Comparison of ENCODE assay signal across 19 cellular contexts in genomic region chr13:113882716-113883115, GRCh38. TPM values are rescaled to one million over a fixed set of nuclear protein-coding genes. Genes with fewer than 3 reads are reported as not detected.
A peak's percentile ranks its signal among the peaks of the same experiment; 100 is the strongest.
DNase-seq lines count a peak whose midpoint lies in the region; ATAC-seq and TF ChIP-seq lines count a peak whose summit lies in the region.
"Had no signal": no experiment of that assay in that cellular context is flagged by ENCODE, and none has a peak within 500 bp of the region (broad histone marks: within the 10 kb centered on the region; RNA-seq: fewer than 3 reads in every experiment).

No MANE protein-coding gene starts in this region.

- intact Hi-C loops in heart right ventricle (cut with DNase I) = loop anchor here in 1 of 10 donors (1.0 kb wide), 2 partner anchors 45 to 65 kb away; no protein-coding TSS in a partner anchor
- intact Hi-C loops in left ventricle myocardium superior (cut with micrococcal nuclease) = no loop called here
- intact Hi-C loops in lower lobe of right lung (cut with DNase I) = no loop called here
- intact Hi-C loops in spleen (cut with DNase I; ENCODE audit: low total_unique reads) = no loop called here

- no peak for TF ChIP-seq CTCF in heart right ventricle (IDR thresholded peaks at IDR 0.05)
- no peak for TF ChIP-seq CTCF in lower lobe of right lung (IDR thresholded peaks at IDR 0.05)
- no peak for TF ChIP-seq CTCF in spleen (IDR thresholded peaks at IDR 0.05 in 8 of 11, conservative IDR thresholded peaks at IDR 0.05 in 3 of 11)
- no peak for TF ChIP-seq CTCF in foreskin keratinocyte (conservative IDR thresholded peaks at IDR 0.05)
- TF ChIP-seq CTCF in GM13976 (IDR thresholded peaks at IDR 0.05; ENCODE audit: borderline replicate concordance, control extremely low read depth, extremely low read depth, insufficient read depth, missing control alignments) = no peak

- in situ Hi-C loops in GM13976 (cut with MboI; ENCODE audit: low sequenced_read_pairs, unreplicated experiment) = no loop called here

- no peak overlapping the region for H3K27ac Mint-ChIP-seq in activated T-cell treated with anti-CD3 and anti-CD28 coated beads, Interleukin-2, amount 50 U/mL, for 72 hours
- H3K27ac Mint-ChIP-seq: activated CD4-positive, alpha-beta T cell treated with anti-CD3 and anti-CD28 coated beads, Interleukin-2, amount 10 ng/mL, durations not matched to agents 24 days and 14 days had no signal

- H3K27me3 Mint-ChIP-seq in activated T-cell treated with anti-CD3 and anti-CD28 coated beads, Interleukin-2, amount 50 U/mL, for 72 hours (ENCODE audit: low read depth) = no peaks in the 10 kb centered on the region

- no peaks in the 10 kb centered on the region for H3K36me3 Mint-ChIP-seq in activated T-cell treated with anti-CD3 and anti-CD28 coated beads, Interleukin-2, amount 50 U/mL, for 72 hours (ENCODE audit: insufficient read depth in 2 of 2)
- H3K36me3 Mint-ChIP-seq: natural killer cell treated with Interleukin-12 subunit alpha and Interleukin-12 subunit beta and Interleukin-15 and Interleukin-18, amount 100 ng/mL, for 72 hours had no signal

- peak overlapping the region in 3 of 10 donors; percentile 1 to 23 (median 17) for H3K4me3 ChIP-seq in heart right ventricle
- no peak overlapping the region for H3K4me3 ChIP-seq in lower lobe of right lung
- no peak overlapping the region for H3K4me3 ChIP-seq in spleen

- H3K4me1 Mint-ChIP-seq in activated T-cell treated with anti-CD3 and anti-CD28 coated beads, Interleukin-2, amount 50 U/mL, for 72 hours (ENCODE audit: low read depth) = peaks cover 18% of the 10 kb centered on the region

- H3K4me1 ChIP-seq in heart right ventricle = peaks cover 12 to 68% (median 43%) of the 10 kb centered on the region in 9 donors
- peaks cover 39% of the 10 kb centered on the region for H3K4me1 ChIP-seq in lower lobe of right lung
- peaks cover 0 to 25% (median 9%) of the 10 kb centered on the region in 6 donors for H3K4me1 ChIP-seq in spleen
- peaks cover 6% of the 10 kb centered on the region for H3K4me1 ChIP-seq in foreskin keratinocyte

- WGBS in heart right ventricle, 2 donors = 61 to 64% methylated on average over 20 of the region's 20 CpGs
- 78 to 85% (median 80%) methylated on average over 20 of the region's 20 CpGs for WGBS in spleen, 5 donors

- no peak overlapping the region for H3K4me3 Mint-ChIP-seq in activated T-cell treated with anti-CD3 and anti-CD28 coated beads, Interleukin-2, amount 50 U/mL, for 72 hours
- H3K4me3 Mint-ChIP-seq: activated CD4-positive, alpha-beta T cell treated with anti-CD3 and anti-CD28 coated beads, Interleukin-2, amount 10 ng/mL, durations not matched to agents 24 days and 14 days; natural killer cell treated with Interleukin-12 subunit alpha and Interleukin-12 subunit beta and Interleukin-15 and Interleukin-18, amount 100 ng/mL, for 72 hours had no signal

- peak overlapping the region; percentile 36 to 94 (median 80) for H3K27ac ChIP-seq in heart right ventricle
- peak overlapping the region; percentile 76 for H3K27ac ChIP-seq in lower lobe of right lung
- H3K27ac ChIP-seq in spleen = peak overlapping the region in 5 of 8 donors; percentile 29 to 76 (median 60)
- no peak overlapping the region for H3K27ac ChIP-seq in foreskin keratinocyte

- DNase-seq in heart right ventricle = no peak
- no peak for DNase-seq in left ventricle myocardium superior
- no peak for DNase-seq in lower lobe of right lung
- no peak for DNase-seq in spleen
- DNase-seq in foreskin keratinocyte = no peak
- no peak for DNase-seq in activated T-cell treated with anti-CD3 and anti-CD28 coated beads, Interleukin-2, amount 50 U/mL, for 72 hours
- no peak for DNase-seq in GM13976 (ENCODE audit: low spot score)
- DNase-seq: ACHN; activated CD4-positive, alpha-beta T cell treated with anti-CD3 and anti-CD28 coated beads, Interleukin-2, amount 10 ng/mL, durations not matched to agents 24 days and 14 days; activated naive CD4-positive, alpha-beta T cell; DMS153; GF-D8; NCI-H1436 treated with DMSO at 0.1 percent for 48 hours; NCI-H2171; NCI-H526; retina; trophoblast cell had no signal

- H3K9me3 ChIP-seq in heart right ventricle (no peaks in the 10 kb centered on the region), lower lobe of right lung (no peaks in the 10 kb centered on the region), spleen (no peaks in the 10 kb centered on the region)

- no peaks in the 10 kb centered on the region for H3K27me3 ChIP-seq in heart right ventricle
- no peaks in the 10 kb centered on the region for H3K27me3 ChIP-seq in lower lobe of right lung (ENCODE audit: low read depth)
- H3K27me3 ChIP-seq in spleen (replicated peaks in 1 of 7) = peaks cover 0 to 5% (median 0%) of the 10 kb centered on the region in 7 donors
- H3K27me3 ChIP-seq in foreskin keratinocyte = no peaks in the 10 kb centered on the region

- ATAC-seq in heart right ventricle = peak in 5 of 8 donors; percentile 3 to 24 (median 8)
- ATAC-seq in left ventricle myocardium superior = no peak
- ATAC-seq in lower lobe of right lung = no peak
- no peak for ATAC-seq in GM21423 (IDR thresholded peaks at IDR 0.05; ENCODE audit: unreplicated experiment)
- no peak for ATAC-seq in foreskin keratinocyte
- no peak for ATAC-seq in activated T-cell treated with anti-CD3 and anti-CD28 coated beads, Interleukin-2, amount 50 U/mL, for 72 hours (replicated peaks in 1 of 2)
- ATAC-seq: natural killer cell treated with Interleukin-12 subunit alpha and Interleukin-12 subunit beta and Interleukin-15 and Interleukin-18, amount 100 ng/mL, for 72 hours had no signal

- no peaks in the 10 kb centered on the region for H3K9me3 Mint-ChIP-seq in activated T-cell treated with anti-CD3 and anti-CD28 coated beads, Interleukin-2, amount 50 U/mL, for 72 hours
- H3K9me3 Mint-ChIP-seq: activated CD4-positive, alpha-beta T cell treated with anti-CD3 and anti-CD28 coated beads, Interleukin-2, amount 10 ng/mL, durations not matched to agents 24 days and 14 days; natural killer cell treated with Interleukin-12 subunit alpha and Interleukin-12 subunit beta and Interleukin-15 and Interleukin-18, amount 100 ng/mL, for 72 hours had no signal

- H3K36me3 ChIP-seq in heart right ventricle (no peaks in the 10 kb centered on the region), lower lobe of right lung (no peaks in the 10 kb centered on the region), spleen (no peaks in the 10 kb centered on the region)

- TF ChIP-seq POLR2A in spleen (IDR thresholded peaks at IDR 0.05) = no peak

RNA-seq across cellular contexts. Expression of gene GAS6, which starts 18.8 kb away (rescaled TPM):
- total RNA-seq in heart right ventricle (100 to 1,000 TPM; 146 to 223 (median 174) TPM), left ventricle myocardium superior (210 TPM), lower lobe of right lung (111 TPM), spleen (10 to 100 TPM; 22.0 to 54.5 (median 39.3) TPM), foreskin keratinocyte (230 and 426 TPM in 2 replicates)
- polyA plus RNA-seq in heart right ventricle (100 to 1,000 TPM; 113 to 280 TPM), spleen (10 to 100 TPM; 16.7 to 33.5 (median 18.4) TPM), foreskin keratinocyte (282 and 494 TPM in 2 replicates)
- 1 to 10 TPM in 1 of 2 donors, under 1 TPM in 1; 0.46 to 1.5 TPM for total RNA-seq in activated T-cell treated with anti-CD3 and anti-CD28 coated beads, Interleukin-2, amount 50 U/mL, for 72 hours

Comparison
In these comparisons a context has a peak if more than half of its experiments do, and no peak if none do; other contexts are left out.
1. ATAC-seq: peak in heart right ventricle (5 of 8); none in left ventricle myocardium superior (single experiment), lower lobe of right lung (0 of 2), GM21423 (single experiment), foreskin keratinocyte (single experiment) and activated T-cell treated with anti-CD3 and anti-CD28 coated beads, Interleukin-2, amount 50 U/mL, for 72 hours (0 of 2).
2. RNA of gene GAS6, which starts 18.8 kb away (total RNA-seq): 230 to 426 TPM in foreskin keratinocyte, 210 TPM in left ventricle myocardium superior (single experiment), 146 to 223 TPM in heart right ventricle, 111 TPM in lower lobe of right lung (single experiment) and 22.0 to 54.5 TPM in spleen; 0.46 to 1.5 TPM in activated T-cell treated with anti-CD3 and anti-CD28 coated beads, Interleukin-2, amount 50 U/mL, for 72 hours; every median in the first group is over 4 times any median in the second.